8 cellular contexts compared by ENCODE assay signal in the genomic region with DNA sequence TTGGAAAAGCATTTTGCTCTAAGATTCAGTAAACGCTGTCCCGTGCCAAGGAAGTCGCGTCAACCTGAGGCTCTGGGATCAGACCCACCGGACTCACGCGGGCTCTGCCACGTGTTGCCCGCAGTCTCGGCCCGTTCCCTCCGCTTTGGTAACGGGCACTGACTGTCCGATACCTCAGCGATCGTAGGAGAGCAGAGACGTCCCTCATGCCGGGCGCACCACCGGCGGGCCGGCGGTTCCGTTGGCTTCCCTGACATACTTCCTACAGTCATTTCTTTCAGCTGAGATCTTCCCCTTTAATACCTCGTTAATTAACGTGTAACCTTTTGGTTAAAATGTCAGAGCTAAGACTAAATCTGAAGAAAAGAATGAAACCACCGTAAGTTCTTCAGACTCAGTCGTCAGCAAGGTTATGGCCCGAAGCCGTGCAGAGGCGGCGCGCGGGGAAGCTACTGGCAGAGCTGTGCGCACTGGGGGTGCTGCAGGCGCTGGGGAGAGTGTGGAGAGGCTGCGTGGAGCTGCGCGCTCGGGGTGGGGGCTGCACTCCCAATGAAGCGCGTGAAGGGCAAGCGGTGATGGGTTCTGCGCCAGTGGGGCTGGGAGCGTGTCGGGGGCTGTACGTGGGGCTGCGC. TPM values are rescaled to one million over a fixed set of nuclear protein-coding genes. Genes with fewer than 3 reads are reported as not detected.
DNase-seq lines count a peak whose midpoint lies in the region; ATAC-seq and TF ChIP-seq lines count a peak whose summit lies in the region.
"Not testable (repeated sequence)": the region's sequence is repeated elsewhere in the genome, so short reads cannot be mapped to it uniquely, and the experiment has no call there.

No MANE protein-coding gene starts in this region.

- not testable (repeated sequence) for H3K9ac ChIP-seq in trophoblast cell (ENCODE audit: low read length); stomach smooth muscle (ENCODE audit: low read length in 2 of 2)

- H3K14ac ChIP-seq in trophoblast cell (ENCODE audit: low read length), result not testable (repeated sequence)

- peak; percentile 35 to 64 for ATAC-seq in activated T-cell treated with anti-CD3 and anti-CD28 coated beads, Interleukin-2, amount 50 U/mL, for 4 hours
- ATAC-seq in Right ventricle myocardium inferior (peak; percentile 62), right lobe of liver (peak; percentile 13 to 47 (median 40))

- TF ChIP-seq CTCF in right lobe of liver (IDR thresholded peaks at IDR 0.05), result not testable (repeated sequence)

- not testable (repeated sequence) for H3K36me3 ChIP-seq in right lobe of liver; trophoblast cell (ENCODE audit: control insufficient read depth in 1 of 2, insufficient read depth in 2 of 2, low read length in 2 of 2); stomach smooth muscle (ENCODE audit: control insufficient read depth in 2 of 2, insufficient read depth in 2 of 2, low read length in 2 of 2)

- not testable (repeated sequence) for H3K79me2 ChIP-seq in trophoblast cell (ENCODE audit: control insufficient read depth, insufficient read depth, low read length, poor library complexity)

- H2AFZ ChIP-seq in trophoblast cell (ENCODE audit: insufficient read depth, low read length, poor library complexity), result not testable (repeated sequence)

- peak overlapping the region; percentile 29 to 52 (median 30) for H3K4me3 ChIP-seq in right lobe of liver
- not testable (repeated sequence) for H3K4me3 ChIP-seq in trophoblast cell (ENCODE audit: low read depth, low read length)
- peak overlapping the region; percentile 49 to 74 for H3K4me3 ChIP-seq in stomach smooth muscle (ENCODE audit: low read length in 2 of 2)

- H3K4me3 Mint-ChIP-seq in activated T-cell treated with anti-CD3 and anti-CD28 coated beads, Interleukin-2, amount 50 U/mL, for 4 hours, result peak overlapping the region; percentile 64

- not testable (repeated sequence) for H3K23ac ChIP-seq in trophoblast cell (ENCODE audit: low read length)

- H4K8ac ChIP-seq in trophoblast cell (ENCODE audit: low read depth, low read length), result not testable (repeated sequence)

- WGBS in right lobe of liver (ENCODE audit: insufficient coverage, low coverage, low lambda C conversion rate, missing lambda C conversion rate), result 5% methylated on average over 24 of the region's 48 CpGs
- no CpG with 5 or more reads among the region's 48 CpGs for WGBS in trophoblast cell (ENCODE audit: extremely low coverage, insufficient coverage, insufficient read length)

- H2BK120ac ChIP-seq in trophoblast cell (ENCODE audit: insufficient read depth, low read length, poor library complexity), result not testable (repeated sequence)

- not testable (repeated sequence) for H2BK5ac ChIP-seq in trophoblast cell (ENCODE audit: low read depth, low read length, poor library complexity)

- H4K91ac ChIP-seq in trophoblast cell (ENCODE audit: low read depth, low read length), result not testable (repeated sequence)

- DNase-seq in DMS 273 (lab: John Stamatoyannopoulos, UW; ENCODE audit: unreplicated experiment) (peak; percentile 52), NCI-H748 (lab: John Stamatoyannopoulos, UW; ENCODE audit: unreplicated experiment) (peak; percentile 38), cerebellum (ENCODE audit: low spot score) (peak; percentile 12), Right ventricle myocardium inferior (ENCODE audit: missing footprints) (peak; percentile 42), right lobe of liver (peak in 2 of 3 donors; percentile 33 to 49)
- DNase-seq in activated T-cell treated with anti-CD3 and anti-CD28 coated beads, Interleukin-2, amount 50 U/mL, for 4 hours; trophoblast cell: not testable (repeated sequence)

- not testable (repeated sequence) for H3K36me3 Mint-ChIP-seq in activated T-cell treated with anti-CD3 and anti-CD28 coated beads, Interleukin-2, amount 50 U/mL, for 4 hours (ENCODE audit: insufficient read depth)

- not testable (repeated sequence) for H2AK5ac ChIP-seq in trophoblast cell (ENCODE audit: low read length)

- not testable (repeated sequence) for H4K12ac ChIP-seq in trophoblast cell (ENCODE audit: low read depth, low read length)

- peak overlapping the region; percentile 65 for H3K4me2 ChIP-seq in trophoblast cell (ENCODE audit: low read length)

- intact Hi-C loops in Right ventricle myocardium inferior (cut with DNase I); right lobe of liver (cut with DNase I): not testable (repeated sequence)

- not testable (repeated sequence) for H3K18ac ChIP-seq in trophoblast cell (ENCODE audit: low read length)

- not testable (repeated sequence) for H3K4ac ChIP-seq in trophoblast cell (ENCODE audit: low read depth, low read length)

- H3K27ac ChIP-seq in right lobe of liver; trophoblast cell (ENCODE audit: low read depth, low read length); stomach smooth muscle (ENCODE audit: low read length): not testable (repeated sequence)

- H3K79me1 ChIP-seq in trophoblast cell (ENCODE audit: low read length), result not testable (repeated sequence)

- TF ChIP-seq POLR2A in right lobe of liver (IDR thresholded peaks at IDR 0.05), result not testable (repeated sequence)

- H3K9me3 Mint-ChIP-seq in activated T-cell treated with anti-CD3 and anti-CD28 coated beads, Interleukin-2, amount 50 U/mL, for 4 hours, result not testable (repeated sequence)

- not testable (repeated sequence) for H2BK12ac ChIP-seq in trophoblast cell (ENCODE audit: low read length)

- not testable (repeated sequence) for H3K27me3 ChIP-seq in right lobe of liver; stomach smooth muscle (ENCODE audit: control insufficient read depth in 1 of 2, insufficient read depth in 2 of 2, low read length in 2 of 2)
- peaks cover 12% of the 10 kb centered on the region for H3K27me3 ChIP-seq in trophoblast cell (ENCODE audit: insufficient read depth, low read length)

- peaks cover 13% of the 10 kb centered on the region for H3K4me1 Mint-ChIP-seq in activated T-cell treated with anti-CD3 and anti-CD28 coated beads, Interleukin-2, amount 50 U/mL, for 4 hours (ENCODE audit: low read depth)

- H3K27me3 Mint-ChIP-seq in activated T-cell treated with anti-CD3 and anti-CD28 coated beads, Interleukin-2, amount 50 U/mL, for 4 hours (ENCODE audit: low read depth), result peaks cover 27% of the 10 kb centered on the region

- H3K4me1 ChIP-seq in right lobe of liver (peaks cover 0 to 10% (median 0%) of the 10 kb centered on the region in 4 donors), stomach smooth muscle (ENCODE audit: control insufficient read depth, insufficient read depth, low read length) (peaks cover 11% of the 10 kb centered on the region)
- H3K4me1 ChIP-seq in trophoblast cell (ENCODE audit: control insufficient read depth in 1 of 2, insufficient read depth in 2 of 2, low read length in 2 of 2), result not testable (repeated sequence)

- not testable (repeated sequence) for H3K9me3 ChIP-seq in right lobe of liver; trophoblast cell (ENCODE audit: insufficient read depth, low read depth, low read length); stomach smooth muscle (ENCODE audit: control insufficient read depth in 2 of 2, low read length in 2 of 2)

RNA-seq across cellular contexts. Expression of a gene that starts 35.6 kb away (rescaled TPM):
- total RNA-seq in activated T-cell treated with anti-CD3 and anti-CD28 coated beads, Interleukin-2, amount 50 U/mL, for 4 hours, result under 1 TPM in 2 of 3 donors, not detected in 1; 0.16 to 0.66 TPM
- total RNA-seq in cerebellum, result 2.2 TPM
- 1.4 TPM for total RNA-seq in Right ventricle myocardium inferior
- total RNA-seq in right lobe of liver, result 10 to 100 TPM in 5 of 6 experiments, 1 to 10 TPM in 1; 5.0 to 60.4 (median 37.1) TPM
- polyA plus RNA-seq in trophoblast cell (2013), result 0.42 and 0.47 TPM in 2 replicates
